27 cellular contexts compared by ENCODE assay signal in genomic region chrX:68757331-68757730, GRCh38.
"Had no signal": no experiment of that assay in that cellular context is flagged by ENCODE, and none has a peak within 500 bp of the region (broad histone marks: within the 10 kb centered on the region; RNA-seq: fewer than 3 reads in every experiment).

No MANE protein-coding gene starts in this region.

- H3K27me3 Mint-ChIP-seq: stimulated activated memory B cell treated with anti-CD40 and anti-IgM and Interleukin-4, amounts not matched to agents 10 μg/mL and 1 μg/mL and 100 μg/mL, for 72 hours; stimulated activated naive CD8-positive, alpha-beta T cell treated with anti-CD3 and anti-CD28 coated beads, Interleukin-15, amount 100 ng/mL, for 72 hours had no signal

- H3K27ac Mint-ChIP-seq: naive thymus-derived CD8-positive, alpha-beta T cell; nephron; stimulated activated memory B cell treated with anti-CD40 and anti-IgM and Interleukin-4, amounts not matched to agents 10 μg/mL and 1 μg/mL and 100 μg/mL, for 72 hours; stimulated activated naive CD8-positive, alpha-beta T cell treated with anti-CD3 and anti-CD28 coated beads, Interleukin-15, amount 100 ng/mL, for 72 hours had no signal

- H3K4me3 ChIP-seq: left lung, lower lobe of right lung, sigmoid colon, thyroid gland, transverse colon, upper lobe of left lung, vagina had no signal

- H3K4me1 ChIP-seq: left lung, lower lobe of right lung, parathyroid adenoma, thyroid gland, transverse colon, upper lobe of left lung, vagina had no signal

- H3K9me3 Mint-ChIP-seq: naive thymus-derived CD8-positive, alpha-beta T cell; stimulated activated memory B cell treated with anti-CD40 and anti-IgM and Interleukin-4, amounts not matched to agents 10 μg/mL and 1 μg/mL and 100 μg/mL, for 72 hours had no signal

- DNase-seq: hippocampal formation; kidney; left colon; left lung; lower lobe of right lung; mammary epithelial cell; mesenchymal stem cell; naive thymus-derived CD8-positive, alpha-beta T cell; nucleus accumbens; right cardiac atrium; sigmoid colon; small intestine; stimulated activated CD4-positive, alpha-beta T cell treated with anti-CD3 and anti-CD28 coated beads, Interleukin-1b, Interleukin-23, amount 100 ng/mL, for 48 hours; stimulated activated CD4-positive, alpha-beta T cell treated with anti-CD3 and anti-CD28 coated beads, Interleukin-2, amount 100 ng/mL, for 48 hours; stimulated activated CD4-positive, alpha-beta T cell treated with anti-CD3 and anti-CD28 coated beads, Interleukin-4, amount 100 ng/mL, for 4 hours; stimulated activated CD8-positive, alpha-beta memory T cell treated with anti-CD3 and anti-CD28 coated beads, Interleukin-4, amount 100 ng/mL, for 48 hours; stimulated activated naive CD4-positive, alpha-beta T cell treated with Interleukin-2 at 50 U/mL for 16 hours; stimulated activated naive CD8-positive, alpha-beta T cell treated with anti-CD3 and anti-CD28 coated beads, Interleukin-15, amount 100 ng/mL, for 72 hours; substantia nigra; thyroid gland; transverse colon; upper lobe of left lung had no signal

- ATAC-seq: left colon; left lung; lower lobe of right lung; naive thymus-derived CD8-positive, alpha-beta T cell; right cardiac atrium; stimulated activated memory B cell treated with anti-CD40 and anti-IgM and Interleukin-4, amounts not matched to agents 10 μg/mL and 1 μg/mL and 100 μg/mL, for 72 hours; stimulated activated naive CD8-positive, alpha-beta T cell treated with anti-CD3 and anti-CD28 coated beads, Interleukin-15, amount 100 ng/mL, for 72 hours had no signal

- H3K27me3 ChIP-seq: left lung, sigmoid colon, thyroid gland, transverse colon, upper lobe of left lung, vagina had no signal

- H3K36me3 Mint-ChIP-seq: naive thymus-derived CD8-positive, alpha-beta T cell; stimulated activated memory B cell treated with anti-CD40 and anti-IgM and Interleukin-4, amounts not matched to agents 10 μg/mL and 1 μg/mL and 100 μg/mL, for 72 hours had no signal

- H3K36me3 ChIP-seq: left lung, lower lobe of right lung, sigmoid colon, thyroid gland, transverse colon, upper lobe of left lung, vagina had no signal

- H3K9me3 ChIP-seq: left lung, lower lobe of right lung, sigmoid colon, thyroid gland, transverse colon, upper lobe of left lung, vagina had no signal

- H3K27ac ChIP-seq: left lung, lower lobe of right lung, parathyroid adenoma, sigmoid colon, thyroid gland, transverse colon, upper lobe of left lung, vagina had no signal

- H3K4me1 Mint-ChIP-seq: naive thymus-derived CD8-positive, alpha-beta T cell; neural crest cell; stimulated activated memory B cell treated with anti-CD40 and anti-IgM and Interleukin-4, amounts not matched to agents 10 μg/mL and 1 μg/mL and 100 μg/mL, for 72 hours; stimulated activated naive CD8-positive, alpha-beta T cell treated with anti-CD3 and anti-CD28 coated beads, Interleukin-15, amount 100 ng/mL, for 72 hours had no signal

- H3K4me3 Mint-ChIP-seq: naive thymus-derived CD8-positive, alpha-beta T cell; nephron; neural crest cell; stimulated activated memory B cell treated with anti-CD40 and anti-IgM and Interleukin-4, amounts not matched to agents 10 μg/mL and 1 μg/mL and 100 μg/mL, for 72 hours; stimulated activated naive CD8-positive, alpha-beta T cell treated with anti-CD3 and anti-CD28 coated beads, Interleukin-15, amount 100 ng/mL, for 72 hours had no signal
